ENCODE assay signal across 8 cellular contexts in the genomic region with DNA sequence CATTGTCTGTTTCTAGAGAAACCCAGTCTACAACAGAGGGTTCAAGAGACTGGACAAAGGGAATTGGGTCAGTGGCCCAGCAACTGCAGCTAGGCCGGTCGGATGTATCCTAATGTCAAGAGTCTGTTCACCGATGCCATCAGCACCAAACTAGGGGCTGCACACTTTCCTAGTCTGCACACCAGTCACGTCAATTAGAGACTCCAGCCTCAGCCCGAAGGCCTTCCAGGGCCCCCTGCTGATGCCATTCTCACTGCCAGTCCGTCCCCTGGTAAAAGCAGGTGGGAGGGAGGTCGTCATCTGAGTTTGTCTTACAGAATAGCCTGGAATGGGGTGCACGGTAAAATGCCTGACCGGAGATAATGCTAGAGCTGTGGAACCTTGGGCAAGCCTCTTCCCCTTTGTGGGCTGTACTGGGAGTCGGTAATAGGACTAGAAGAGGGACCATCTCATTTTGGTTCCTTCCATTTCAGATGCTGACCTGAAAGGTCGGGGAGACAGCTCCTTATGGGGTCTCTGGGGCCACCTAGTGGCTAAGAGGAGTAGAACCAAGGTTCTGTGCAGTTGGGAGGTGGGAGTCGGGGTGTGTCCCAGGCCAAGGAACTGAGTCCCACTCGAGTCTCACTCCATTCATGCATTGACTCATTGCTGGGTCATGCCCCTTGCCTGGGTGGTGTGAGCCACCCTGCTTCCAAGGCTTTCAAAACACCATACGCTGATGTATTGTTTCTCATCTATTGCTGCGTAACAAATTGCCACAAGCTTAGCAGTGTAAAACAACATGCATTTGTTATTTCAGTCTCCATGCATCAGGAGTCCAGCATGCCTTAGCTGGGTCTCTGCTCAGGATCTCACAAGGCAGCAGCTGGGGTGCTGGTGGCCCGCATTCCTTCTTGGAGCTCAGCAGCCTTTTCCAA. TPM values are rescaled to one million over a fixed set of nuclear protein-coding genes. Genes with fewer than 3 reads are reported as not detected.
DNase-seq lines count a peak whose midpoint lies in the region; ATAC-seq and TF ChIP-seq lines count a peak whose summit lies in the region.

No MANE protein-coding gene starts in this region.

- H3K9me3 ChIP-seq in SK-N-SH (no peaks in the 10 kb centered on the region), adipocyte (ENCODE audit: control insufficient read depth, low read length) (no peaks in the 10 kb centered on the region), left ventricle myocardium inferior (replicated peaks) (no peaks in the 10 kb centered on the region)

- peaks cover 37% of the 10 kb centered on the region for H3K79me2 ChIP-seq in SK-N-SH (ENCODE audit: insufficient read depth)

- H3K36me3 ChIP-seq in SK-N-SH (replicated peaks in 1 of 2; ENCODE audit: control insufficient read depth in 1 of 2, insufficient read depth in 2 of 2, low read length in 1 of 2) (peaks cover 7 to 18% of the 10 kb centered on the region in 2 experiments), adipocyte (ENCODE audit: control insufficient read depth, insufficient read depth, low read length, severe bottlenecking) (no peaks in the 10 kb centered on the region), left ventricle myocardium inferior (no peaks in the 10 kb centered on the region)

- H3K9ac ChIP-seq in SK-N-SH (no peak overlapping the region), adipocyte (ENCODE audit: low read length) (no peak overlapping the region)

- POLR2A ChIA-PET in AG04449 (lab: Yijun Ruan, JAX): interaction anchor here (0.7 to 1.3 kb wide), 4 partner anchors 15 to 32 kb away, joined by 3 to 4 read pairs (median 3); a partner anchor contains a TSS
- POLR2A ChIA-PET in SK-N-SH (lab: Yijun Ruan, JAX): interaction anchor here (0.5 to 4.7 kb wide), 5 partner anchors 16 to 74 kb away, joined by 3 to 39 read pairs (median 5); a partner anchor contains a TSS

- peak; percentile 84 for TF ChIP-seq CTCF in AG04449 (IDR thresholded peaks at IDR 0.05; ENCODE audit: insufficient read depth, low read length, missing control alignments)
- TF ChIP-seq CTCF in NB4 (IDR thresholded peaks at IDR 0.05; ENCODE audit: low read depth, low read length): peak; percentile 92
- peak; percentile 90 for TF ChIP-seq CTCF in SK-N-SH (IDR thresholded peaks at IDR 0.05)
- peak; percentile 87 for TF ChIP-seq CTCF in left ventricle myocardium inferior (IDR thresholded peaks at IDR 0.05; ENCODE audit: borderline replicate concordance)

- H3K9me2 ChIP-seq in SK-N-SH: no peaks in the 10 kb centered on the region

- CTCF ChIA-PET in AG04449 (lab: Yijun Ruan, JAX) (interaction anchor here (0.6 to 4.8 kb wide), 31 partner anchors 9 to 409 kb away, joined by 3 to 59 read pairs (median 5); a partner anchor contains a TSS), SK-N-SH (lab: Yijun Ruan, JAX) (interaction anchor here (0.6 to 5.9 kb wide), 39 partner anchors 9 to 439 kb away, joined by 3 to 65 read pairs (median 4); a partner anchor contains a TSS)

- H3K4me1 ChIP-seq in SK-N-SH (ENCODE audit: control insufficient read depth in 1 of 2, insufficient read depth in 2 of 2, low read depth in 1 of 2, low read length in 1 of 2) (peaks cover 22 to 31% of the 10 kb centered on the region in 2 experiments; a peak in 3 of 4 replicates), adipocyte (ENCODE audit: control insufficient read depth, insufficient read depth, low read length) (peaks cover 13% of the 10 kb centered on the region), left ventricle myocardium inferior (peaks cover 46% of the 10 kb centered on the region)

- H3K4me3 ChIP-seq in AG04449 (ENCODE audit: low read depth, low read length): no peak overlapping the region
- H3K4me3 ChIP-seq in NB4 (ENCODE audit: low read depth, low read length): no peak overlapping the region
- peak overlapping the region in 1 of 2 experiments; percentile 23; a peak in 1 of 4 replicates for H3K4me3 ChIP-seq in SK-N-SH (ENCODE audit: low read depth in 2 of 2, low read length in 1 of 2)
- no peak overlapping the region for H3K4me3 ChIP-seq in adipocyte (ENCODE audit: low read length)
- no peak overlapping the region for H3K4me3 ChIP-seq in left ventricle myocardium inferior

- H2AFZ ChIP-seq in SK-N-SH (ENCODE audit: low read depth): no peak overlapping the region

- peak; percentile 83 for TF ChIP-seq RAD21 in SK-N-SH (IDR thresholded peaks at IDR 0.05; ENCODE audit: low read length)

- DNase-seq in AG04449 (ENCODE audit: low read depth, low spot score): no peak
- peak; percentile 92 for DNase-seq in NB4 (ENCODE audit: low read depth)
- peak; percentile 72 for DNase-seq in SK-N-SH
- DNase-seq in adipocyte (ENCODE audit: low read depth): peak; percentile 88
- no peak for DNase-seq in left ventricle myocardium inferior
- DNase-seq in retina: peak; percentile 85

- peak overlapping the region; percentile 11 to 55; a peak in 1 of 4 replicates for H3K27ac ChIP-seq in SK-N-SH (ENCODE audit: low read depth in 2 of 2, low read length in 1 of 2)
- no peak overlapping the region for H3K27ac ChIP-seq in left ventricle myocardium inferior (replicated peaks)

- H3K4me2 ChIP-seq in SK-N-SH: peak overlapping the region; percentile 99

- no peak for TF ChIP-seq EP300 in SK-N-SH (IDR thresholded peaks at IDR 0.05; ENCODE audit: borderline replicate concordance in 1 of 2, low read depth in 1 of 2, low read length in 1 of 2)

- peaks cover 22% of the 10 kb centered on the region for H3F3A ChIP-seq in SK-N-SH (replicated peaks; ENCODE audit: insufficient read depth)

- intact Hi-C loops in left ventricle myocardium inferior (cut with micrococcal nuclease): no loop called here

- H4K20me1 ChIP-seq in SK-N-SH (ENCODE audit: insufficient read depth): peaks cover 46% of the 10 kb centered on the region

- no peaks in the 10 kb centered on the region for H3K27me3 ChIP-seq in SK-N-SH (ENCODE audit: insufficient read depth)
- no peaks in the 10 kb centered on the region for H3K27me3 ChIP-seq in adipocyte (replicated peaks; ENCODE audit: control insufficient read depth, insufficient read depth, low read length)
- H3K27me3 ChIP-seq in left ventricle myocardium inferior (ENCODE audit: low read depth): no peaks in the 10 kb centered on the region

- 52% methylated on average over 15 of the region's 16 CpGs for WGBS in SK-N-SH (ENCODE audit: low lambda C conversion rate)

- TF ChIP-seq POLR2A in NB4 (IDR thresholded peaks at IDR 0.05; ENCODE audit: extremely low read depth, insufficient read length): no peak

- ATAC-seq in GM18498 (IDR thresholded peaks at IDR 0.05; ENCODE audit: unreplicated experiment) (peak; percentile 36), HG03045 (IDR thresholded peaks at IDR 0.05; ENCODE audit: unreplicated experiment) (no peak)

TF ChIP-seq in SK-N-SH, 30 proteins besides CTCF, POLR2A, EP300 and RAD21:
- TF ChIP-seq SMC3 (IDR thresholded peaks at IDR 0.05; ENCODE audit: low read depth, low read length): peak; percentile 74
- TF ChIP-seq, protein P1, sequence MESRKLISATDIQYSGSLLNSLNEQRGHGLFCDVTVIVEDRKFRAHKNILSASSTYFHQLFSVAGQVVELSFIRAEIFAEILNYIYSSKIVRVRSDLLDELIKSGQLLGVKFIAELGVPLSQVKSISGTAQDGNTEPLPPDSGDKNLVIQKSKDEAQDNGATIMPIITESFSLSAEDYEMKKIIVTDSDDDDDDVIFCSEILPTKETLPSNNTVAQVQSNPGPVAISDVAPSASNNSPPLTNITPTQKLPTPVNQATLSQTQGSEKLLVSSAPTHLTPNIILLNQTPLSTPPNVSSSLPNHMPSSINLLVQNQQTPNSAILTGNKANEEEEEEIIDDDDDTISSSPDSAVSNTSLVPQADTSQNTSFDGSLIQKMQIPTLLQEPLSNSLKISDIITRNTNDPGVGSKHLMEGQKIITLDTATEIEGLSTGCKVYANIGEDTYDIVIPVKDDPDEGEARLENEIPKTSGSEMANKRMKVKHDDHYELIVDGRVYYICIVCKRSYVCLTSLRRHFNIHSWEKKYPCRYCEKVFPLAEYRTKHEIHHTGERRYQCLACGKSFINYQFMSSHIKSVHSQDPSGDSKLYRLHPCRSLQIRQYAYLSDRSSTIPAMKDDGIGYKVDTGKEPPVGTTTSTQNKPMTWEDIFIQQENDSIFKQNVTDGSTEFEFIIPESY (IDR thresholded peaks at IDR 0.05; ENCODE audit: borderline replicate concordance, low read depth): no peak
- 0 out of 2 replicates have a peak, but pooled peaks have one; percentile 6 for TF ChIP-seq NRF1 (IDR thresholded peaks at IDR 0.05; ENCODE audit: low read depth, low read length)
- TF ChIP-seq RFX5 (IDR thresholded peaks at IDR 0.05; ENCODE audit: low read length): no peak
TF ChIP-seq in SK-N-SH: peak in this region for 2.

RNA-seq across cellular contexts. Expression of a gene that starts 5.1 kb away (rescaled TPM):
- polyA plus RNA-seq in SK-N-SH (2012; rRNA removed): 7.0 and 11.3 TPM in 2 replicates
- polyA plus RNA-seq in SK-N-SH (2012; cell fraction: cytosol; rRNA removed): 7.9 and 10.8 TPM in 2 replicates
- 44.6 and 55.2 TPM in 2 replicates for polyA plus RNA-seq in SK-N-SH (2012; cell fraction: nucleus; rRNA removed)
- total RNA-seq in left ventricle myocardium inferior: 12.3 TPM

RNA-seq across cellular contexts. Expression of a gene that starts 16.4 kb away (rescaled TPM):
- polyA plus RNA-seq in SK-N-SH (2012; rRNA removed): 88.6 and 146 TPM in 2 replicates
- 54.7 and 100 TPM in 2 replicates for polyA plus RNA-seq in SK-N-SH (2012; cell fraction: cytosol; rRNA removed)
- polyA plus RNA-seq in SK-N-SH (2012; cell fraction: nucleus; rRNA removed): 63.6 and 88.9 TPM in 2 replicates
- total RNA-seq in left ventricle myocardium inferior: 17.5 TPM

RNA-seq across cellular contexts. Expression of a gene that starts 33.1 kb away (rescaled TPM):
- 9.0 and 9.5 TPM in 2 replicates for polyA plus RNA-seq in SK-N-SH (2012; rRNA removed)
- polyA plus RNA-seq in SK-N-SH (2012; cell fraction: cytosol; rRNA removed): 8.7 and 10.1 TPM in 2 replicates
- polyA plus RNA-seq in SK-N-SH (2012; cell fraction: nucleus; rRNA removed): 9.4 and 10.3 TPM in 2 replicates
- 11.8 TPM for total RNA-seq in left ventricle myocardium inferior

RNA-seq across cellular contexts. Expression of a gene that starts 39.9 kb away (rescaled TPM):
- 16.6 and 19.4 TPM in 2 replicates for polyA plus RNA-seq in SK-N-SH (2012; rRNA removed)
- 11.7 and 12.4 TPM in 2 replicates for polyA plus RNA-seq in SK-N-SH (2012; cell fraction: cytosol; rRNA removed)
- polyA plus RNA-seq in SK-N-SH (2012; cell fraction: nucleus; rRNA removed): 39.5 and 59.8 TPM in 2 replicates
- 6.6 TPM for total RNA-seq in left ventricle myocardium inferior

RNA-seq across cellular contexts. Expression of a gene that starts 50.1 kb away (rescaled TPM):
- polyA plus RNA-seq in SK-N-SH (2012; rRNA removed): 13.2 and 16.6 TPM in 2 replicates
- polyA plus RNA-seq in SK-N-SH (2012; cell fraction: cytosol; rRNA removed): 7.2 and 12.0 TPM in 2 replicates
- 14.4 and 14.8 TPM in 2 replicates for polyA plus RNA-seq in SK-N-SH (2012; cell fraction: nucleus; rRNA removed)
- total RNA-seq in left ventricle myocardium inferior: 0.69 TPM

Comparison
In these comparisons a context has a peak if more than half of its experiments do, and no peak if none do; other contexts are left out.
1. DNase-seq: peak in NB4 (single experiment), SK-N-SH (single experiment), adipocyte (single experiment) and retina (single experiment); none in AG04449 (single experiment) and left ventricle myocardium inferior (single experiment).
2. Peak in every context shown above with its lines, with median percentiles within 50 percentile points of each other: CTCF ChIP-seq.